In genomic region chr1:180262628-180263488, GRCh38 we compare ENCODE assay signal across 28 cellular contexts. TPM values are rescaled to one million over a fixed set of nuclear protein-coding genes. Genes with fewer than 3 reads are reported as not detected.
DNase-seq lines count a peak whose midpoint lies in the region; ATAC-seq and TF ChIP-seq lines count a peak whose summit lies in the region.
"Had no signal": no experiment of that assay in that cellular context is flagged by ENCODE, and none has a peak within 500 bp of the region (broad histone marks: within the 10 kb centered on the region; RNA-seq: fewer than 3 reads in every experiment).

No MANE protein-coding gene starts in this region.

- H3K4me3 Mint-ChIP-seq in WTC11: no peak overlapping the region
- H3K4me3 Mint-ChIP-seq: activated CD4-positive, alpha-beta memory T cell treated with anti-CD3 and anti-CD28 coated beads for 36 hours; activated T-cell treated with anti-CD3 and anti-CD28 coated beads, Interleukin-2, amount 50 U/mL, for 24 hours had no signal

- CTCF ChIA-PET in WTC11 (lab: Charles Lee): interaction anchor here (0.7 to 2.6 kb wide), 4 partner anchors 10 to 1000 kb away, joined by 3 to 16 read pairs (median 8); no protein-coding TSS in a partner anchor

- ATAC-seq in WTC11 (no peak), GM18861 (IDR thresholded peaks at IDR 0.05; ENCODE audit: unreplicated experiment) (no peak)
- ATAC-seq: left cardiac atrium; Panc1; stimulated activated naive CD8-positive, alpha-beta T cell treated with anti-CD3 and anti-CD28 coated beads, Interleukin-15, Interleukin-2, amounts not matched to agents 100 U/mL and 50 U/mL, for 24 hours had no signal

- TF ChIP-seq CTCF in WTC11 (IDR thresholded peaks at IDR 0.05): no peak

- peak; percentile 51 for DNase-seq in ACHN
- DNase-seq in EL: peak; percentile 39
- DNase-seq in WTC11 (ENCODE audit: low spot score): no peak
- peak; percentile 31 for DNase-seq in iris pigment epithelial cell (ENCODE audit: low read depth)
- DNase-seq in stimulated activated CD4-positive, alpha-beta T cell treated with anti-CD3 and anti-CD28 coated beads, Interleukin-12 subunit alpha, Interleukin-12 subunit beta, amount 100 ng/mL, for 4 hours: no peak
- no peak for DNase-seq in NCI-H526 (lab: John Stamatoyannopoulos, UW)
- no peak for DNase-seq in GM19238 (ENCODE audit: insufficient read length, low spot score)
- DNase-seq: activated CD4-positive, alpha-beta memory T cell treated with anti-CD3 and anti-CD28 coated beads for 36 hours; activated naive CD4-positive, alpha-beta T cell; activated T-cell treated with anti-CD3 and anti-CD28 coated beads, Interleukin-2, amount 50 U/mL, for 24 hours; AML-193; glutamatergic neuron; GM23248; IMR-90; left cardiac atrium; mesendoderm; NCI-H1930; NCI-H2227 treated with DMSO at 0.1 percent for 48 hours; NCI-H82; occipital lobe; stimulated activated CD4-positive, alpha-beta T cell treated with anti-CD3 and anti-CD28 coated beads, Interleukin-4, amount 100 ng/mL, for 4 hours; stimulated activated naive CD8-positive, alpha-beta T cell treated with anti-CD3 and anti-CD28 coated beads, Interleukin-15, Interleukin-2, amounts not matched to agents 100 U/mL and 50 U/mL, for 24 hours; T-helper 2 cell; thyroid gland had no signal

- no peaks in the 10 kb centered on the region for H3K9me3 Mint-ChIP-seq in WTC11
- H3K9me3 Mint-ChIP-seq: activated CD4-positive, alpha-beta memory T cell treated with anti-CD3 and anti-CD28 coated beads for 36 hours; activated T-cell treated with anti-CD3 and anti-CD28 coated beads, Interleukin-2, amount 50 U/mL, for 24 hours had no signal

- H3K27ac Mint-ChIP-seq in WTC11: no peak overlapping the region
- H3K27ac Mint-ChIP-seq: activated CD4-positive, alpha-beta memory T cell treated with anti-CD3 and anti-CD28 coated beads for 36 hours; activated T-cell treated with anti-CD3 and anti-CD28 coated beads, Interleukin-2, amount 50 U/mL, for 24 hours had no signal

- H3K27me3 Mint-ChIP-seq in WTC11 (ENCODE audit: low read depth): no peaks in the 10 kb centered on the region; the same call in 1 of the 2 replicates

- peaks cover 21% of the 10 kb centered on the region for H3K4me1 Mint-ChIP-seq in WTC11

- in situ Hi-C loops in ACHN (cut with HindIII; ENCODE audit: low pct_ligation_motif_present, low pct_unique_long_range_greater_than_20kb, low sequenced_read_pairs): no loop called here

- H3K36me3 Mint-ChIP-seq in WTC11: no peaks in the 10 kb centered on the region; the same call in 1 of the 2 replicates
- H3K36me3 Mint-ChIP-seq: activated CD4-positive, alpha-beta memory T cell treated with anti-CD3 and anti-CD28 coated beads for 36 hours had no signal

- POLR2A ChIA-PET in WTC11 (lab: Charles Lee): interaction anchor here (0.7 kb wide), 1 partner anchor 8 kb away, joined by 3 read pairs; no protein-coding TSS in a partner anchor

TF ChIP-seq in WTC11, 78 proteins besides CTCF, POLR2A, EP300 and RAD21:
- TF ChIP-seq, protein P1, sequence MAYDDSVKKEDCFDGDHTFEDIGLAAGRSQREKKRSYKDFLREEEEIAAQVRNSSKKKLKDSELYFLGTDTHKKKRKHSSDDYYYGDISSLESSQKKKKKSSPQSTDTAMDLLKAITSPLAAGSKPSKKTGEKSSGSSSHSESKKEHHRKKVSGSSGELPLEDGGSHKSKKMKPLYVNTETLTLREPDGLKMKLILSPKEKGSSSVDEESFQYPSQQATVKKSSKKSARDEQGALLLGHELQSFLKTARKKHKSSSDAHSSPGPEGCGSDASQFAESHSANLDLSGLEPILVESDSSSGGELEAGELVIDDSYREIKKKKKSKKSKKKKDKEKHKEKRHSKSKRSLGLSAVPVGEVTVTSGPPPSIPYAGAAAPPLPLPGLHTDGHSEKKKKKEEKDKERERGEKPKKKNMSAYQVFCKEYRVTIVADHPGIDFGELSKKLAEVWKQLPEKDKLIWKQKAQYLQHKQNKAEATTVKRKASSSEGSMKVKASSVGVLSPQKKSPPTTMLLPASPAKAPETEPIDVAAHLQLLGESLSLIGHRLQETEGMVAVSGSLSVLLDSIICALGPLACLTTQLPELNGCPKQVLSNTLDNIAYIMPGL (CRISPR knock-in tag; IDR thresholded peaks at IDR 0.05): no peak
- TF ChIP-seq ETV6 (CRISPR knock-in tag; IDR thresholded peaks at IDR 0.05) (no peak), TEAD1 (CRISPR knock-in tag; IDR thresholded peaks at IDR 0.05) (no peak), ESRRA (CRISPR knock-in tag; IDR thresholded peaks at IDR 0.05; ENCODE audit: borderline replicate concordance) (no peak)
- TF ChIP-seq, protein P2, sequence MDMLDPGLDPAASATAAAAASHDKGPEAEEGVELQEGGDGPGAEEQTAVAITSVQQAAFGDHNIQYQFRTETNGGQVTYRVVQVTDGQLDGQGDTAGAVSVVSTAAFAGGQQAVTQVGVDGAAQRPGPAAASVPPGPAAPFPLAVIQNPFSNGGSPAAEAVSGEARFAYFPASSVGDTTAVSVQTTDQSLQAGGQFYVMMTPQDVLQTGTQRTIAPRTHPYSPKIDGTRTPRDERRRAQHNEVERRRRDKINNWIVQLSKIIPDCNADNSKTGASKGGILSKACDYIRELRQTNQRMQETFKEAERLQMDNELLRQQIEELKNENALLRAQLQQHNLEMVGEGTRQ (CRISPR knock-in tag; IDR thresholded peaks at IDR 0.05): peak; percentile 34

RNA-seq across cellular contexts. Expression of gene LHX4, which starts 32.8 kb away (rescaled TPM):
- 7.7 to 19.2 TPM (median 9.2 TPM) in 3 replicates for total RNA-seq in WTC11 (2021)
- total RNA-seq: activated CD4-positive, alpha-beta memory T cell treated with anti-CD3 and anti-CD28 coated beads for 36 hours; adrenal gland; breast epithelium; GM23248; left cardiac atrium; thyroid gland had no signal

Comparison
In these comparisons a context has a peak if more than half of its experiments do, and no peak if none do; other contexts are left out.
1. DNase-seq: peak in ACHN (single experiment), EL (single experiment) and iris pigment epithelial cell (single experiment); none in WTC11 (single experiment), stimulated activated CD4-positive, alpha-beta T cell treated with anti-CD3 and anti-CD28 coated beads, Interleukin-12 subunit alpha, Interleukin-12 subunit beta, amount 100 ng/mL, for 4 hours (single experiment), NCI-H526 (0 of 2) and GM19238 (single experiment).